In the genomic region with DNA sequence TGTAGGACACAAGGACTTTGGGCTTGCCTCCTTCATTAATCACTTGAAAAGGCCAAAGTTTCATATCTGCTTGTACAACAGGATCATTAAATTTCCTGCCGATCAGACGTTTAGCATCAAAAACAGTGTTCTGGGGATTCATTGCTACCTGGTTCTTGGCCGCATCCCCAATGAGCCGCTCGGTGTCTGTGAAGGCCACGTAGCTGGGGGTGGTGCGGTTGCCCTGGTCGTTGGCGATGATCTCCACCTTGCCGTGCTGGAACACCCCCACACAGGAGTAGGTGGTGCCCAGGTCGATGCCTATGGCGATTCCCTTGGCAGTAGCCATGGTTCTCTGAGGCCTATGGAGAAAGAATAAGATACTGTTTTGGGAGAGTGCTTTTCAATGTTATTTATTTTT, we compare ENCODE assay signal across 21 cellular contexts.
"Had no signal": no experiment of that assay in that cellular context is flagged by ENCODE, and none has a peak within 500 bp of the region (broad histone marks: within the 10 kb centered on the region; RNA-seq: fewer than 3 reads in every experiment).

No MANE protein-coding gene starts in this region.

- H3K36me3 Mint-ChIP-seq: naive B cell had no signal

- H3K27me3 ChIP-seq: esophagus muscularis mucosa, gastroesophageal sphincter, heart left ventricle, spleen, upper lobe of right lung had no signal

- H3K27ac ChIP-seq: left ventricle myocardium inferior, thoracic aorta, upper lobe of right lung had no signal

- ATAC-seq: gastroesophageal sphincter; heart left ventricle; mucosa of descending colon; stimulated activated naive B cell treated with anti-CD40 and anti-IgM and Interleukin-4, amounts not matched to agents 10 μg/mL and 1 μg/mL and 100 μg/mL, for 72 hours; upper lobe of right lung had no signal

- H3K27me3 Mint-ChIP-seq: activated B cell treated with CpG ODN at 0.5 μM for 24 hours; memory B cell; naive B cell; stimulated activated naive B cell treated with anti-CD40 and anti-IgM and Interleukin-4, amounts not matched to agents 10 μg/mL and 1 μg/mL and 100 μg/mL, for 72 hours had no signal

- DNase-seq: activated B cell treated with CpG ODN at 0.5 μM for 24 hours; activated CD4-positive, alpha-beta T cell treated with anti-CD3 and anti-CD28 coated beads, Interleukin-2, amount 50 U/mL, for 1 hour; activated effector memory CD4-positive, alpha-beta T cell treated with anti-CD3 and anti-CD28 coated beads, Interleukin-2, amount 50 U/mL, for 16 hours; activated T-cell treated with anti-CD3 and anti-CD28 coated beads for 4 hours; amniotic stem cell; dermis blood vessel endothelial cell; effector memory CD4-positive, alpha-beta T cell; heart left ventricle; left ventricle myocardium inferior; naive B cell; SK-N-SH; spleen; stimulated activated CD4-positive, alpha-beta T cell treated with anti-CD3 and anti-CD28 coated beads, Interleukin-4, amount 100 ng/mL, for 4 hours; stimulated activated naive B cell treated with anti-CD40 and anti-IgM and Interleukin-4, amounts not matched to agents 10 μg/mL and 1 μg/mL and 100 μg/mL, for 72 hours; upper lobe of right lung had no signal

- H3K9me3 ChIP-seq: esophagus muscularis mucosa, gastroesophageal sphincter, heart left ventricle, left ventricle myocardium inferior, mucosa of descending colon, SK-N-SH, spleen, thoracic aorta, upper lobe of right lung had no signal

- H3K36me3 ChIP-seq: gastroesophageal sphincter, left ventricle myocardium inferior, thoracic aorta, upper lobe of right lung had no signal

- H3K9me3 Mint-ChIP-seq: activated B cell treated with CpG ODN at 0.5 μM for 24 hours; activated naive CD4-positive, alpha-beta T cell treated with anti-CD3 and anti-CD28 coated beads, Interleukin-2, amount 50 U/mL, for 72 hours; memory B cell; naive B cell; stimulated activated naive B cell treated with anti-CD40 and anti-IgM and Interleukin-4, amounts not matched to agents 10 μg/mL and 1 μg/mL and 100 μg/mL, for 72 hours had no signal

- H3K4me3 ChIP-seq: esophagus muscularis mucosa, gastroesophageal sphincter, heart left ventricle, left ventricle myocardium inferior, mucosa of descending colon, spleen, thoracic aorta, upper lobe of right lung had no signal

- H3K27ac Mint-ChIP-seq: memory B cell; stimulated activated naive B cell treated with anti-CD40 and anti-IgM and Interleukin-4, amounts not matched to agents 10 μg/mL and 1 μg/mL and 100 μg/mL, for 72 hours had no signal

- H3K4me3 Mint-ChIP-seq: activated B cell treated with CpG ODN at 0.5 μM for 24 hours; stimulated activated naive B cell treated with anti-CD40 and anti-IgM and Interleukin-4, amounts not matched to agents 10 μg/mL and 1 μg/mL and 100 μg/mL, for 72 hours had no signal
